Comparison of ENCODE assay signal across 1 cellular context in genomic region chr16:28924762-28925385, GRCh38.
TF ChIP-seq lines count a peak whose summit lies in the region.

Gene RABEP2 (minus strand): TSS chr16:28925238. CDS start chr16:28925163, 75 bp downstream.

TF ChIP-seq in K562, 482 proteins besides CTCF, POLR2A, EP300 and RAD21 (continued from another document and continues in another):
- TF ChIP-seq ZNF318 (IDR thresholded peaks at IDR 0.05; ENCODE audit: borderline replicate concordance in 1 of 2, low read depth in 1 of 2) (no peak), TCFL5 (CRISPR knock-in tag; conservative IDR thresholded peaks at IDR 0.05) (no peak), ZNF436 (CRISPR knock-in tag; IDR thresholded peaks at IDR 0.05) (no peak), RFX7 (CRISPR knock-in tag; IDR thresholded peaks at IDR 0.05) (no peak), MYC (IDR thresholded peaks at IDR 0.05; ENCODE audit: low read depth, low read length) (0 out of 2 replicates have a peak, but pooled peaks have one; percentile 5), MYC (CRISPR knock-in tag; IDR thresholded peaks at IDR 0.05; ENCODE audit: borderline replicate concordance, low read depth) (no peak), FOXJ3 (CRISPR knock-in tag; IDR thresholded peaks at IDR 0.05) (no peak), PHF8 (IDR thresholded peaks at IDR 0.05; ENCODE audit: borderline replicate concordance, low read length) (peak; percentile 13; the same call in 1 of the 2 replicates), GABPB1 (CRISPR knock-in tag; IDR thresholded peaks at IDR 0.05) (peak; percentile 76), E2F6 (IDR thresholded peaks at IDR 0.05; ENCODE audit: borderline replicate concordance in 1 of 2, extremely low read depth in 1 of 2, insufficient read depth in 1 of 2, insufficient read length in 1 of 2, low read depth in 1 of 2, low read length in 1 of 2, poor library complexity in 1 of 2, severe bottlenecking in 1 of 2) (peak; percentile 13 to 25), FOXP4 (CRISPR knock-in tag; IDR thresholded peaks at IDR 0.05; ENCODE audit: borderline replicate concordance) (0 out of 2 replicates have a peak, but pooled peaks have one; percentile 44), HNRNPUL1 (IDR thresholded peaks at IDR 0.05; ENCODE audit: low read length) (no peak), ZNF445 (CRISPR knock-in tag; IDR thresholded peaks at IDR 0.05; ENCODE audit: low read depth) (no peak), ZBTB40 (IDR thresholded peaks at IDR 0.05) (peak; percentile 85), ZBTB40 (CRISPR knock-in tag; IDR thresholded peaks at IDR 0.05) (no peak), STAT5A (IDR thresholded peaks at IDR 0.05; ENCODE audit: borderline replicate concordance, low read length) (no peak), PKNOX1 (IDR thresholded peaks at IDR 0.05) (peak; percentile 50; the same call in 1 of the 2 replicates), ZFP30 (CRISPR knock-in tag; IDR thresholded peaks at IDR 0.05; ENCODE audit: borderline replicate concordance) (no peak), ASH1L (IDR thresholded peaks at IDR 0.05; ENCODE audit: borderline replicate concordance, low read depth, partially characterized antibody) (no peak), SAP30 (IDR thresholded peaks at IDR 0.05; ENCODE audit: borderline replicate concordance, insufficient read depth, low read depth, low read length, poor library complexity, severe bottlenecking) (peak; percentile 88), GATAD2A (IDR thresholded peaks at IDR 0.05) (peak; percentile 99), KLF13 (tag; IDR thresholded peaks at IDR 0.05; ENCODE audit: borderline replicate concordance, low read depth) (peak; percentile 77; the same call in 1 of the 2 replicates), CHD4 (IDR thresholded peaks at IDR 0.05; ENCODE audit: insufficient read depth, insufficient replicate concordance, low read depth, low read length, poor library complexity, severe bottlenecking) (no peak), CLOCK (CRISPR knock-in tag; IDR thresholded peaks at IDR 0.05; ENCODE audit: borderline replicate concordance) (no peak), SIN3B (IDR thresholded peaks at IDR 0.05; ENCODE audit: low read depth) (peak; percentile 40; the same call in 1 of the 2 replicates), RB1 (IDR thresholded peaks at IDR 0.05; ENCODE audit: low read depth) (0 out of 2 replicates have a peak, but pooled peaks have one; percentile 18), RBM34 (IDR thresholded peaks at IDR 0.05; ENCODE audit: borderline replicate concordance, insufficient read depth, low read length) (0 out of 2 replicates have a peak, but pooled peaks have one; percentile 36), CSDE1 (IDR thresholded peaks at IDR 0.05) (no peak)
